Comparison of ENCODE assay signal across 15 cellular contexts in the genomic region with DNA sequence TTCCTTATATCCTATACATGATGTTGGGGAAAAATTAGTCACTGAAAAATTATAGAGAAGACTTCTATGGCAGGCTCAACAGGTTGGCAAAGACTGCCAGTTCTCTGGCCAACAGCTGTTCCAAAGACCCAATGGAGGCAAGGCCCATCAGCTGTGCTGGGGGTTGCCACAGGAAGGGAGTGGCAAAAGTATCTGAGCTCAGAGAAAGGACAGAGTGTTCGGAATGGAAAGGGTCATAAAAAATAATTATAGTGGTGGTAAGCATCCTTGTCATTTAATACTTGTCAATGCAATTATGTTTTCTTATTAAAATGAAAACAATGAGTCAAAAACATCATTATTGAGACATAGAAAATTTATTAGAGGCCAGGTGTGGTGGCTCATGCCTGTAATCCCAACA. TPM values are rescaled to one million over a fixed set of nuclear protein-coding genes. Genes with fewer than 3 reads are reported as not detected.
DNase-seq lines count a peak whose midpoint lies in the region; ATAC-seq and TF ChIP-seq lines count a peak whose summit lies in the region.
"Had no signal": no experiment of that assay in that cellular context is flagged by ENCODE, and none has a peak within 500 bp of the region (broad histone marks: within the 10 kb centered on the region; RNA-seq: fewer than 3 reads in every experiment).

No MANE protein-coding gene starts in this region.

- POLR2A ChIA-PET in CD8-positive, alpha-beta T cell (lab: Charles Lee) = no interaction called here
- POLR2A ChIA-PET in naive thymus-derived CD4-positive, alpha-beta T cell (lab: Charles Lee) = interaction anchor here (0.7 to 3.9 kb wide), 5 partner anchors 8 to 55 kb away, joined by 3 to 40 read pairs (median 3); no protein-coding TSS in a partner anchor

- peaks cover 3% of the 10 kb centered on the region for H3K9me3 Mint-ChIP-seq in CD8-positive, alpha-beta T cell
- H3K9me3 Mint-ChIP-seq in activated T-helper 17 cell treated with anti-CD3 and anti-CD28 coated beads, Interleukin-2, amount 50 U/mL, for 72 hours = no peaks in the 10 kb centered on the region
- H3K9me3 Mint-ChIP-seq in naive thymus-derived CD4-positive, alpha-beta T cell = peaks cover 0 to 19% (median 3%) of the 10 kb centered on the region in 11 donors

- no peak for DNase-seq in CD8-positive, alpha-beta T cell
- peak; percentile 80 for DNase-seq in NCI-H1105 treated with DMSO at 0.1 percent for 48 hours (lab: John Stamatoyannopoulos, UW)
- DNase-seq in naive thymus-derived CD4-positive, alpha-beta T cell = no peak
- DNase-seq in lower leg skin (ENCODE audit: low spot score in 2 of 2) = no peak
- DNase-seq in NCI-H2081 treated with DMSO at 0.1 percent for 48 hours (lab: John Stamatoyannopoulos, UW) = no peak
- DNase-seq: aorta, Caco-2, foreskin melanocyte, HFFc6, NCI-H446, T-helper 9 cell had no signal

- no peak for TF ChIP-seq POLR2A in lower leg skin (IDR thresholded peaks at IDR 0.05)

- 65 to 69% methylated on average over 1 of the region's 1 CpG for WGBS in lower leg skin, 2 donors

- H3K36me3 ChIP-seq in CD8-positive, alpha-beta T cell (ENCODE audit: insufficient read depth, low read length) = peaks cover 4% of the 10 kb centered on the region
- peaks cover 0 to 7% (median 0%) of the 10 kb centered on the region in 3 experiments for H3K36me3 ChIP-seq in naive thymus-derived CD4-positive, alpha-beta T cell (ENCODE audit: control insufficient read depth in 2 of 3, insufficient read depth in 3 of 3, low read length in 3 of 3)

- TF ChIP-seq CTCF in CD8-positive, alpha-beta T cell (IDR thresholded peaks at IDR 0.05) = no peak
- TF ChIP-seq CTCF in lower leg skin (IDR thresholded peaks at IDR 0.05) = no peak

- H3K4me3 ChIP-seq in CD8-positive, alpha-beta T cell (ENCODE audit: low read depth, low read length) = no peak overlapping the region
- no peak overlapping the region for H3K4me3 ChIP-seq in naive thymus-derived CD4-positive, alpha-beta T cell (ENCODE audit: low read length)
- H3K4me3 ChIP-seq in lower leg skin (ENCODE audit: low read depth, poor library complexity, severe bottlenecking) = no peak overlapping the region

- H3K4me1 ChIP-seq in CD8-positive, alpha-beta T cell (ENCODE audit: insufficient read depth, low read length) = peaks cover 37% of the 10 kb centered on the region
- H3K4me1 ChIP-seq in naive thymus-derived CD4-positive, alpha-beta T cell (ENCODE audit: control insufficient read depth in 2 of 2, insufficient read depth in 2 of 2, low read length in 2 of 2) = peaks cover 5 to 37% of the 10 kb centered on the region in 2 donors

- ATAC-seq in CD8-positive, alpha-beta T cell = no peak
- ATAC-seq in activated T-helper 17 cell treated with anti-CD3 and anti-CD28 coated beads, Interleukin-2, amount 50 U/mL, for 72 hours (replicated peaks) = no peak
- no peak for ATAC-seq in naive thymus-derived CD4-positive, alpha-beta T cell
- no peak for ATAC-seq in GM21447 (IDR thresholded peaks at IDR 0.05; ENCODE audit: unreplicated experiment)

- CTCF ChIA-PET in CD8-positive, alpha-beta T cell (lab: Charles Lee) = no interaction called here
- CTCF ChIA-PET in naive thymus-derived CD4-positive, alpha-beta T cell (lab: Charles Lee) = no interaction called here

- H3K27ac ChIP-seq in CD8-positive, alpha-beta T cell (ENCODE audit: low read depth, low read length) = no peak overlapping the region
- peak overlapping the region; percentile 82 for H3K27ac ChIP-seq in naive thymus-derived CD4-positive, alpha-beta T cell (ENCODE audit: low read depth, low read length)

- H3K27ac Mint-ChIP-seq in CD8-positive, alpha-beta T cell = peak overlapping the region; percentile 100
- peak overlapping the region; percentile 79 for H3K27ac Mint-ChIP-seq in activated T-helper 17 cell treated with anti-CD3 and anti-CD28 coated beads, Interleukin-2, amount 50 U/mL, for 72 hours
- peak overlapping the region; percentile 97 to 100 (median 99) for H3K27ac Mint-ChIP-seq in naive thymus-derived CD4-positive, alpha-beta T cell

- no peaks in the 10 kb centered on the region for H3K9me3 ChIP-seq in CD8-positive, alpha-beta T cell (ENCODE audit: low read length)
- no peaks in the 10 kb centered on the region for H3K9me3 ChIP-seq in naive thymus-derived CD4-positive, alpha-beta T cell (ENCODE audit: control insufficient read depth in 2 of 3, low read length in 3 of 3)

- H3K27me3 ChIP-seq in CD8-positive, alpha-beta T cell (ENCODE audit: insufficient read depth, low read length) = no peaks in the 10 kb centered on the region
- H3K27me3 ChIP-seq in naive thymus-derived CD4-positive, alpha-beta T cell (ENCODE audit: control insufficient read depth in 2 of 2, insufficient read depth in 2 of 2, low read length in 2 of 2) = no peaks in the 10 kb centered on the region

- H3K4me1 Mint-ChIP-seq in CD8-positive, alpha-beta T cell (ENCODE audit: low read depth) = peaks cover 42% of the 10 kb centered on the region
- H3K4me1 Mint-ChIP-seq in activated T-helper 17 cell treated with anti-CD3 and anti-CD28 coated beads, Interleukin-2, amount 50 U/mL, for 72 hours = peaks cover 24% of the 10 kb centered on the region
- H3K4me1 Mint-ChIP-seq in naive thymus-derived CD4-positive, alpha-beta T cell = peaks cover 25 to 50% (median 45%) of the 10 kb centered on the region in 7 donors

- intact Hi-C loops in CD8-positive, alpha-beta T cell (cut with DNase I, micrococcal nuclease) = loop anchor here (2.0 to 5.0 kb wide), 3 partner anchors 33 to 99 kb away; a partner anchor contains a TSS
- intact Hi-C loops in naive thymus-derived CD4-positive, alpha-beta T cell (cut with micrococcal nuclease) = loop anchor here in 1 of 2 donors (2.0 kb wide), 1 partner anchor 19 kb away; no protein-coding TSS in a partner anchor
- intact Hi-C loops in lower leg skin (cut with DNase I; ENCODE audit: low total_unique reads) = no loop called here

- H3K27me3 Mint-ChIP-seq in CD8-positive, alpha-beta T cell (ENCODE audit: low read depth) = no peaks in the 10 kb centered on the region
- no peaks in the 10 kb centered on the region for H3K27me3 Mint-ChIP-seq in activated T-helper 17 cell treated with anti-CD3 and anti-CD28 coated beads, Interleukin-2, amount 50 U/mL, for 72 hours
- no peaks in the 10 kb centered on the region for H3K27me3 Mint-ChIP-seq in naive thymus-derived CD4-positive, alpha-beta T cell

- H3K36me3 Mint-ChIP-seq in CD8-positive, alpha-beta T cell = peaks cover 38% of the 10 kb centered on the region
- peaks cover 27% of the 10 kb centered on the region for H3K36me3 Mint-ChIP-seq in activated T-helper 17 cell treated with anti-CD3 and anti-CD28 coated beads, Interleukin-2, amount 50 U/mL, for 72 hours (ENCODE audit: low read depth)
- H3K36me3 Mint-ChIP-seq in naive thymus-derived CD4-positive, alpha-beta T cell = peaks cover 0 to 47% (median 22%) of the 10 kb centered on the region in 5 donors

- H3K4me3 Mint-ChIP-seq in CD8-positive, alpha-beta T cell = peak overlapping the region; percentile 16
- H3K4me3 Mint-ChIP-seq in activated T-helper 17 cell treated with anti-CD3 and anti-CD28 coated beads, Interleukin-2, amount 50 U/mL, for 72 hours = peak overlapping the region; percentile 33
- peak overlapping the region in 8 of 10 donors; percentile 1 to 91 (median 61) for H3K4me3 Mint-ChIP-seq in naive thymus-derived CD4-positive, alpha-beta T cell
- H3K4me3 Mint-ChIP-seq: HFFc6 had no signal

RNA-seq across cellular contexts. Expression of a gene that starts 36.1 kb away (rescaled TPM):
- 10 to 100 TPM; 34.7 to 35.7 TPM for total RNA-seq in CD8-positive, alpha-beta T cell
- 10 to 100 TPM; 20.4 to 32.9 TPM for total RNA-seq in activated T-helper 17 cell treated with anti-CD3 and anti-CD28 coated beads, Interleukin-2, amount 50 U/mL, for 72 hours
- total RNA-seq in naive thymus-derived CD4-positive, alpha-beta T cell = 10 to 100 TPM; 24.5 to 41.9 (median 30.6) TPM
- polyA plus RNA-seq in naive thymus-derived CD4-positive, alpha-beta T cell = 10 to 100 TPM; 21.2 to 26.3 TPM
- 10 to 100 TPM; 14.3 to 18.1 (median 15.9) TPM for total RNA-seq in lower leg skin

RNA-seq across cellular contexts. Expression of a gene that starts 36.1 kb away (rescaled TPM):
- total RNA-seq in CD8-positive, alpha-beta T cell = 10 to 100 TPM; 13.2 to 14.7 TPM
- total RNA-seq in activated T-helper 17 cell treated with anti-CD3 and anti-CD28 coated beads, Interleukin-2, amount 50 U/mL, for 72 hours = 1 to 10 TPM; 6.5 to 7.0 TPM
- 10 to 100 TPM in 2 of 5 experiments, 1 to 10 TPM in 3; 8.3 to 13.8 (median 9.5) TPM for total RNA-seq in naive thymus-derived CD4-positive, alpha-beta T cell
- polyA plus RNA-seq in naive thymus-derived CD4-positive, alpha-beta T cell = 1 to 10 TPM; 5.8 to 8.7 TPM
- total RNA-seq in lower leg skin = 10 to 100 TPM in 3 of 4 donors, 1 to 10 TPM in 1; 6.1 to 12.7 (median 11.9) TPM

RNA-seq across cellular contexts. Expression of a gene that starts 39.0 kb away (rescaled TPM):
- under 1 TPM in 1 of 2 experiments, not detected in 1; 0.73 TPM for total RNA-seq in CD8-positive, alpha-beta T cell
- total RNA-seq in activated T-helper 17 cell treated with anti-CD3 and anti-CD28 coated beads, Interleukin-2, amount 50 U/mL, for 72 hours = not detected
- under 1 TPM in 1 of 5 experiments, not detected in 4; 0.89 TPM for total RNA-seq in naive thymus-derived CD4-positive, alpha-beta T cell
- not detected for polyA plus RNA-seq in naive thymus-derived CD4-positive, alpha-beta T cell
- total RNA-seq in lower leg skin = not detected
- total RNA-seq: aorta, Caco-2, HFFc6, mucosa of gallbladder, RPMI7951 had no signal
- polyA plus RNA-seq: aorta had no signal

RNA-seq across cellular contexts. Expression of a gene that starts 49.8 kb away (rescaled TPM):
- 10 to 100 TPM; 37.4 to 41.9 TPM for total RNA-seq in CD8-positive, alpha-beta T cell
- 1 to 10 TPM in 1 of 2 donors, under 1 TPM in 1; 0.82 to 3.1 TPM for total RNA-seq in activated T-helper 17 cell treated with anti-CD3 and anti-CD28 coated beads, Interleukin-2, amount 50 U/mL, for 72 hours
- 10 to 100 TPM in 4 of 5 experiments, under 1 TPM in 1; 0.73 to 34.6 (median 22.0) TPM for total RNA-seq in naive thymus-derived CD4-positive, alpha-beta T cell
- polyA plus RNA-seq in naive thymus-derived CD4-positive, alpha-beta T cell = 1 to 10 TPM; 4.4 to 4.8 TPM
- total RNA-seq in lower leg skin = 1 to 10 TPM; 4.4 to 9.7 (median 7.7) TPM

RNA-seq across cellular contexts. Expression of a gene that starts 52.1 kb away (rescaled TPM):
- total RNA-seq in CD8-positive, alpha-beta T cell = 1 to 10 TPM; 1.2 to 1.8 TPM
- total RNA-seq in activated T-helper 17 cell treated with anti-CD3 and anti-CD28 coated beads, Interleukin-2, amount 50 U/mL, for 72 hours = not detected
- total RNA-seq in naive thymus-derived CD4-positive, alpha-beta T cell = 1 to 10 TPM in 2 of 5 experiments, not detected in 3; 1.8 to 2.3 TPM
- 1 to 10 TPM; 1.2 to 1.4 TPM for polyA plus RNA-seq in naive thymus-derived CD4-positive, alpha-beta T cell
- total RNA-seq in lower leg skin = not detected
- total RNA-seq: aorta, HFFc6, RPMI7951 had no signal
